ENCODE assay signal across 11 cellular contexts in genomic region chr6:109515781-109516409, GRCh38. TPM values are rescaled to one million over a fixed set of nuclear protein-coding genes. Genes with fewer than 3 reads are reported as not detected.
DNase-seq lines count a peak whose midpoint lies in the region; ATAC-seq and TF ChIP-seq lines count a peak whose summit lies in the region.
"Had no signal": no experiment of that assay in that cellular context is flagged by ENCODE, and none has a peak within 500 bp of the region (broad histone marks: within the 10 kb centered on the region; RNA-seq: fewer than 3 reads in every experiment).

No MANE protein-coding gene starts in this region.

- H3K27ac Mint-ChIP-seq in CD4-positive, CD25-positive, alpha-beta regulatory T cell: peak overlapping the region in 2 of 3 donors; percentile 2 to 50
- H3K27ac Mint-ChIP-seq in memory B cell: no peak overlapping the region
- H3K27ac Mint-ChIP-seq: neural progenitor cell had no signal

- no peak for TF ChIP-seq CTCF in WI38 (IDR thresholded peaks at IDR 0.05; ENCODE audit: low read depth, low read length)

- no peaks in the 10 kb centered on the region for H3K9me3 ChIP-seq in CD4-positive, CD25-positive, alpha-beta regulatory T cell (ENCODE audit: control insufficient read depth in 2 of 2, low read length in 2 of 2)

- H3K4me3 ChIP-seq in CD4-positive, CD25-positive, alpha-beta regulatory T cell (ENCODE audit: low read depth, low read length): peak overlapping the region; percentile 96
- H3K4me3 ChIP-seq in WI38 (ENCODE audit: low read depth, low read length): peak overlapping the region; percentile 43
- H3K4me3 ChIP-seq: neural progenitor cell had no signal

- H3K27ac ChIP-seq in CD4-positive, CD25-positive, alpha-beta regulatory T cell (ENCODE audit: insufficient read depth, low read length, poor library complexity, severe bottlenecking): no peak overlapping the region
- H3K27ac ChIP-seq: neural progenitor cell had no signal

- peaks cover 0 to 8% (median 0%) of the 10 kb centered on the region in 7 donors for H3K9me3 Mint-ChIP-seq in CD4-positive, CD25-positive, alpha-beta regulatory T cell
- H3K9me3 Mint-ChIP-seq in memory B cell: peaks cover 2% of the 10 kb centered on the region

- no peaks in the 10 kb centered on the region for H3K36me3 ChIP-seq in CD4-positive, CD25-positive, alpha-beta regulatory T cell (ENCODE audit: control insufficient read depth, insufficient read depth, low read length)
- H3K36me3 ChIP-seq: neural progenitor cell had no signal

- peaks cover 7% of the 10 kb centered on the region for H3K4me1 ChIP-seq in CD4-positive, CD25-positive, alpha-beta regulatory T cell (ENCODE audit: control insufficient read depth, insufficient read depth, low read length, poor library complexity, severe bottlenecking)

- no peak for ATAC-seq in CD4-positive, CD25-positive, alpha-beta regulatory T cell (ENCODE audit: low read depth in 2 of 2)
- ATAC-seq in memory B cell (ENCODE audit: low read depth): no peak
- no peak for ATAC-seq in HG03469 (IDR thresholded peaks at IDR 0.05; ENCODE audit: unreplicated experiment)
- ATAC-seq in GM18498 (IDR thresholded peaks at IDR 0.05; ENCODE audit: unreplicated experiment): no peak

- no peaks in the 10 kb centered on the region for H3K36me3 Mint-ChIP-seq in CD4-positive, CD25-positive, alpha-beta regulatory T cell
- H3K36me3 Mint-ChIP-seq in memory B cell: peaks cover 5% of the 10 kb centered on the region
- H3K36me3 Mint-ChIP-seq: neural progenitor cell had no signal

- H3K4me3 Mint-ChIP-seq in CD4-positive, CD25-positive, alpha-beta regulatory T cell: peak overlapping the region; percentile 58 to 91 (median 84)
- H3K4me3 Mint-ChIP-seq in memory B cell: peak overlapping the region; percentile 43
- H3K4me3 Mint-ChIP-seq: neural progenitor cell had no signal

- H3K27me3 ChIP-seq in CD4-positive, CD25-positive, alpha-beta regulatory T cell (ENCODE audit: control insufficient read depth, insufficient read depth, low read length): no peaks in the 10 kb centered on the region
- H3K27me3 ChIP-seq: neural progenitor cell had no signal

- H3K4me1 Mint-ChIP-seq in CD4-positive, CD25-positive, alpha-beta regulatory T cell: peaks cover 15 to 31% (median 21%) of the 10 kb centered on the region in 4 donors
- H3K4me1 Mint-ChIP-seq in memory B cell: peaks cover 7% of the 10 kb centered on the region

- peak in 2 of 3 donors; percentile 8 to 59 for DNase-seq in CD4-positive, CD25-positive, alpha-beta regulatory T cell
- peak; percentile 21 for DNase-seq in LHCN-M2 (ENCODE audit: low read depth)
- no peak for DNase-seq in memory B cell (ENCODE audit: low spot score in 2 of 2)
- DNase-seq in DMS79 treated with DMSO at 0.1 percent for 48 hours (lab: John Stamatoyannopoulos, UW): no peak
- DNase-seq in NCI-H1092 treated with DMSO at 0.1 percent for 48 hours (lab: John Stamatoyannopoulos, UW): no peak
- DNase-seq: DMS79, NCI-H2227 treated with DMSO at 0.1 percent for 48 hours had no signal

- H3K27me3 Mint-ChIP-seq in CD4-positive, CD25-positive, alpha-beta regulatory T cell: peaks cover 4% of the 10 kb centered on the region
- no peaks in the 10 kb centered on the region for H3K27me3 Mint-ChIP-seq in memory B cell

RNA-seq across cellular contexts. Expression of gene ZBTB24, which starts 32.9 kb away (rescaled TPM):
- 20.2 TPM for total RNA-seq in CD4-positive, CD25-positive, alpha-beta regulatory T cell
- polyA plus RNA-seq in CD4-positive, CD25-positive, alpha-beta regulatory T cell: 10 to 100 TPM in 3 of 4 donors, 1 to 10 TPM in 1; 9.2 to 11.9 (median 10.5) TPM
- 8.8 and 11.0 TPM in 2 replicates for total RNA-seq in LHCN-M2 (2014; rRNA removed)
- 2.3 TPM for polyA plus RNA-seq in LHCN-M2 (2012)

Comparison
In these comparisons a context has a peak if more than half of its experiments do, and no peak if none do; other contexts are left out.
1. DNase-seq: peak in CD4-positive, CD25-positive, alpha-beta regulatory T cell (2 of 3) and LHCN-M2 (single experiment); none in memory B cell (0 of 2), DMS79 treated with DMSO at 0.1 percent for 48 hours (single experiment) and NCI-H1092 treated with DMSO at 0.1 percent for 48 hours (single experiment).